1 cellular context compared by ENCODE assay signal in genomic region chr2:62287335-62287734, GRCh38.
TF ChIP-seq lines count a peak whose summit lies in the region.

No MANE protein-coding gene starts in this region.

TF ChIP-seq in K562, 482 proteins besides CTCF, POLR2A, EP300 and RAD21 (continued from another document):
- TF ChIP-seq, protein P1, sequence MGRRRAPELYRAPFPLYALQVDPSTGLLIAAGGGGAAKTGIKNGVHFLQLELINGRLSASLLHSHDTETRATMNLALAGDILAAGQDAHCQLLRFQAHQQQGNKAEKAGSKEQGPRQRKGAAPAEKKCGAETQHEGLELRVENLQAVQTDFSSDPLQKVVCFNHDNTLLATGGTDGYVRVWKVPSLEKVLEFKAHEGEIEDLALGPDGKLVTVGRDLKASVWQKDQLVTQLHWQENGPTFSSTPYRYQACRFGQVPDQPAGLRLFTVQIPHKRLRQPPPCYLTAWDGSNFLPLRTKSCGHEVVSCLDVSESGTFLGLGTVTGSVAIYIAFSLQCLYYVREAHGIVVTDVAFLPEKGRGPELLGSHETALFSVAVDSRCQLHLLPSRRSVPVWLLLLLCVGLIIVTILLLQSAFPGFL (CRISPR knock-in tag; IDR thresholded peaks at IDR 0.05) = no peak
TF ChIP-seq in K562: peak in this region for 0.
